ENCODE assay signal across 11 cellular contexts in genomic region chr10:46523119-46523880, GRCh38. TPM values are rescaled to one million over a fixed set of nuclear protein-coding genes. Genes with fewer than 3 reads are reported as not detected.
DNase-seq lines count a peak whose midpoint lies in the region; ATAC-seq, FAIRE-seq and TF ChIP-seq lines count a peak whose summit lies in the region.
"Had no signal": no experiment of that assay in that cellular context is flagged by ENCODE, and none has a peak within 500 bp of the region (broad histone marks: within the 10 kb centered on the region; RNA-seq: fewer than 3 reads in every experiment).

No MANE protein-coding gene starts in this region.

- WGBS in adrenal gland, 4 donors, result 61 to 67% (median 65%) methylated on average over 8 to 10 of the region's 10 CpGs
- WGBS in stomach, 5 donors, result 44 to 56% (median 47%) methylated on average over 10 of the region's 10 CpGs

- H2AFZ ChIP-seq in keratinocyte (ENCODE audit: control insufficient read depth, low read length), result peak overlapping the region; percentile 93

- no peaks in the 10 kb centered on the region for H3K9me1 ChIP-seq in keratinocyte (ENCODE audit: control insufficient read depth, extremely low read depth, insufficient read depth, low read length)

- H3K36me3 ChIP-seq in adrenal gland (replicated peaks in 1 of 2), result no peaks in the 10 kb centered on the region
- no peaks in the 10 kb centered on the region for H3K36me3 ChIP-seq in keratinocyte (ENCODE audit: control insufficient read depth in 2 of 2, extremely low read depth in 1 of 2, insufficient read depth in 2 of 2, low read length in 2 of 2)
- H3K36me3 ChIP-seq in stomach, result no peaks in the 10 kb centered on the region
- no peaks in the 10 kb centered on the region for H3K36me3 ChIP-seq in BE2C

- no peak for TF ChIP-seq CTCF in adrenal gland (IDR thresholded peaks at IDR 0.05)
- no peak for TF ChIP-seq CTCF in keratinocyte (optimal IDR thresholded peaks at IDR 0.05 in 1 of 3, IDR thresholded peaks at IDR 0.05 in 1 of 3, conservative IDR thresholded peaks at IDR 0.05 in 1 of 3; ENCODE audit: extremely low read depth in 1 of 3, insufficient read depth in 2 of 3, low read length in 3 of 3)
- TF ChIP-seq CTCF in stomach (IDR thresholded peaks at IDR 0.05), result no peak
- no peak for TF ChIP-seq CTCF in BE2C (IDR thresholded peaks at IDR 0.05; ENCODE audit: low read depth, low read length)

- no peak for TF ChIP-seq POLR2A in adrenal gland (IDR thresholded peaks at IDR 0.05)
- no peak for TF ChIP-seq POLR2A in stomach (IDR thresholded peaks at IDR 0.05)

- dilution Hi-C loops in keratinocyte (cut with MboI; ENCODE audit: extremely low pct_ligation_motif_present, low sequenced_read_pairs), result no loop called here

- no peak for ATAC-seq in GM19351 (IDR thresholded peaks at IDR 0.05; ENCODE audit: unreplicated experiment)
- ATAC-seq: activated CD4-positive, alpha-beta T cell treated with anti-CD3 and anti-CD28 coated beads for 36 hours; naive thymus-derived CD8-positive, alpha-beta T cell had no signal

- intact Hi-C loops in adrenal gland (cut with DNase I) (no loop called here), stomach (cut with DNase I; ENCODE audit: low total_unique reads) (no loop called here)

- DNase-seq in activated CD4-positive, alpha-beta T cell treated with anti-CD3 and anti-CD28 coated beads for 48 hours, result peak; percentile 1
- no peak for DNase-seq in activated CD4-positive, alpha-beta T cell treated with anti-CD3 and anti-CD28 coated beads, Interleukin-2, amount 50 U/mL, for 4 hours
- peak in 5 of 7 donors; percentile 21 to 44 (median 30) for DNase-seq in adrenal gland
- no peak for DNase-seq in keratinocyte (ENCODE audit: low read depth, low spot score)
- peak; percentile 79 for DNase-seq in stomach
- DNase-seq in NCI-H187 (lab: John Stamatoyannopoulos, UW), result no peak
- DNase-seq in BE2C, result no peak
- DNase-seq: activated CD4-positive, alpha-beta T cell treated with anti-CD3 and anti-CD28 coated beads for 36 hours; NCI-H1436 had no signal

- no peak for TF ChIP-seq EP300 in stomach (IDR thresholded peaks at IDR 0.05)

- no peaks in the 10 kb centered on the region for H4K20me1 ChIP-seq in keratinocyte (ENCODE audit: control insufficient read depth, extremely low read depth, insufficient read depth, low read length)

- H3K4me3 ChIP-seq in adrenal gland, result no peak overlapping the region
- peak overlapping the region in 2 of 3 experiments; percentile 8 to 39 for H3K4me3 ChIP-seq in keratinocyte (ENCODE audit: control insufficient read depth in 2 of 3, extremely low read depth in 1 of 3, insufficient read depth in 2 of 3, low read depth in 1 of 3, low read length in 3 of 3)
- H3K4me3 ChIP-seq in stomach, result no peak overlapping the region
- H3K4me3 ChIP-seq in BE2C (ENCODE audit: low read depth, low read length), result no peak overlapping the region

- H3K27ac ChIP-seq in adrenal gland (peak overlapping the region in 2 of 5 donors; percentile 20 to 45), keratinocyte (ENCODE audit: control insufficient read depth, insufficient read depth, low read length) (peak overlapping the region; percentile 73), stomach (peak overlapping the region in 2 of 5 donors; percentile 11 to 58)

- H3K9ac ChIP-seq in keratinocyte (ENCODE audit: control insufficient read depth, extremely low read depth, insufficient read depth, low read length), result peak overlapping the region; percentile 65

- H3K79me2 ChIP-seq in keratinocyte (ENCODE audit: control insufficient read depth, insufficient read depth, low read length), result no peaks in the 10 kb centered on the region

- no peaks in the 10 kb centered on the region for H3K9me3 ChIP-seq in adrenal gland (replicated peaks in 1 of 3)
- no peaks in the 10 kb centered on the region for H3K9me3 ChIP-seq in keratinocyte (ENCODE audit: control insufficient read depth, low read depth, low read length)
- H3K9me3 ChIP-seq in stomach, result no peaks in the 10 kb centered on the region
- H3K9me3 ChIP-seq in BE2C, result no peaks in the 10 kb centered on the region; the same call in 1 of the 2 replicates

- peaks cover 16 to 17% of the 10 kb centered on the region in 2 donors for H3K4me1 ChIP-seq in adrenal gland (replicated peaks in 1 of 2)
- H3K4me1 ChIP-seq in keratinocyte (ENCODE audit: control insufficient read depth, extremely low read depth, insufficient read depth, low read length), result peaks cover 49% of the 10 kb centered on the region
- peaks cover 9 to 23% (median 14%) of the 10 kb centered on the region in 4 donors for H3K4me1 ChIP-seq in stomach
- peaks cover 8% of the 10 kb centered on the region for H3K4me1 ChIP-seq in BE2C

- H3K27me3 ChIP-seq in adrenal gland, result no peaks in the 10 kb centered on the region
- H3K27me3 ChIP-seq in keratinocyte (ENCODE audit: control insufficient read depth, extremely low read depth, insufficient read depth, low read length), result no peaks in the 10 kb centered on the region
- no peaks in the 10 kb centered on the region for H3K27me3 ChIP-seq in stomach
- H3K27me3 ChIP-seq in BE2C, result no peaks in the 10 kb centered on the region

- H3K4me2 ChIP-seq in keratinocyte (ENCODE audit: control insufficient read depth, extremely low read depth, insufficient read depth, low read depth, low read length), result peak overlapping the region; percentile 87

- FAIRE-seq in keratinocyte (lab: Jason Lieb, UNC), result no peak

RNA-seq across cellular contexts. Expression of gene GPRIN2, which starts 33.2 kb away (rescaled TPM):
- total RNA-seq in adrenal gland, result under 1 TPM in 2 of 8 donors, not detected in 6; 0.28 to 0.44 TPM
- under 1 TPM in 2 of 3 donors, not detected in 1; 0.17 to 0.56 TPM for polyA plus RNA-seq in adrenal gland
- 0.03 to 0.42 TPM (median 0.08 TPM) in 3 replicates for polyA plus RNA-seq in keratinocyte
- polyA plus RNA-seq in keratinocyte (2011; ENCODE audit: low read depth), result 0.52 TPM
- polyA plus RNA-seq in keratinocyte (2011; cell fraction: cytosol; rRNA removed), result 0.07 and 0.38 TPM in 2 replicates
- 0.37 and 0.79 TPM in 2 replicates for polyA plus RNA-seq in keratinocyte (2011; cell fraction: nucleus; rRNA removed)
- polyA plus RNA-seq in keratinocyte (2012; ENCODE audit: low replicate concordance), result 0.30 and 0.93 TPM in 2 replicates
- polyA minus RNA-seq in keratinocyte, result 0.16 to 0.69 TPM (median 0.52 TPM) in 3 replicates
- not detected for polyA minus RNA-seq in keratinocyte (2011; cell fraction: cytosol; rRNA and poly(A)+ RNA removed)
- polyA minus RNA-seq in keratinocyte (2011; cell fraction: nucleus; rRNA and poly(A)+ RNA removed), result 0.47 and 0.84 TPM in 2 replicates
- total RNA-seq in stomach, result 10 to 100 TPM in 4 of 5 donors, 1 to 10 TPM in 1; 3.5 to 27.8 (median 15.2) TPM
- 10 to 100 TPM in 1 of 3 donors, 1 to 10 TPM in 2; 5.0 to 10.8 (median 5.0) TPM for polyA plus RNA-seq in stomach
- not detected for polyA plus RNA-seq in BE2C (2012; ENCODE audit: insufficient read depth, insufficient read length, low read depth)
- total RNA-seq: activated CD4-positive, alpha-beta T cell treated with anti-CD3 and anti-CD28 coated beads for 36 hours; naive thymus-derived CD8-positive, alpha-beta T cell had no signal
- polyA plus RNA-seq: naive thymus-derived CD8-positive, alpha-beta T cell had no signal

RNA-seq across cellular contexts. Expression of gene SYT15, which starts 55.6 kb away (rescaled TPM):
- 10 to 100 TPM in 1 of 8 donors, 1 to 10 TPM in 6, under 1 TPM in 1; 0.95 to 32.5 (median 2.8) TPM for total RNA-seq in adrenal gland
- polyA plus RNA-seq in adrenal gland, result 1 to 10 TPM in 2 of 3 donors, under 1 TPM in 1; 0.72 to 1.6 (median 1.3) TPM
- 0.07 to 0.16 TPM (median 0.13 TPM) in 3 replicates for polyA plus RNA-seq in keratinocyte
- 0.16 TPM for polyA plus RNA-seq in keratinocyte (2011; ENCODE audit: low read depth)
- 0.01 and 0.06 TPM in 2 replicates for polyA plus RNA-seq in keratinocyte (2011; cell fraction: cytosol; rRNA removed)
- polyA plus RNA-seq in keratinocyte (2011; cell fraction: nucleus; rRNA removed), result 0.14 and 0.35 TPM in 2 replicates
- 0.08 and 0.38 TPM in 2 replicates for polyA plus RNA-seq in keratinocyte (2012; ENCODE audit: low replicate concordance)
- 0.13 to 0.16 TPM in 2 of 3 replicates, not detected in the other for polyA minus RNA-seq in keratinocyte
- not detected for polyA minus RNA-seq in keratinocyte (2011; cell fraction: cytosol; rRNA and poly(A)+ RNA removed)
- polyA minus RNA-seq in keratinocyte (2011; cell fraction: nucleus; rRNA and poly(A)+ RNA removed), result 0.23 and 0.32 TPM in 2 replicates
- 10 to 100 TPM in 1 of 5 donors, 1 to 10 TPM in 1, under 1 TPM in 1, not detected in 2; 0.29 to 85.8 (median 2.9) TPM for total RNA-seq in stomach
- under 1 TPM; 0.12 to 0.95 (median 0.92) TPM for polyA plus RNA-seq in stomach
- 1.4 TPM for polyA plus RNA-seq in BE2C (2012; ENCODE audit: insufficient read depth, insufficient read length, low read depth)

RNA-seq across cellular contexts. Expression of gene NPY4R, which starts 57.5 kb away (rescaled TPM):
- total RNA-seq in adrenal gland (under 1 TPM in 3 of 8 donors, not detected in 5; 0.11 to 0.30 (median 0.26) TPM), stomach (10 to 100 TPM in 1 of 5 donors, 1 to 10 TPM in 1, not detected in 3; 3.0 to 22.9 TPM)
- polyA plus RNA-seq in adrenal gland (under 1 TPM in 1 of 3 donors, not detected in 2; 0.16 TPM), keratinocyte (0.37 to 1.4 TPM (median 0.80 TPM) in 3 replicates), stomach (under 1 TPM in 1 of 3 donors, not detected in 2; 0.19 TPM)
- polyA plus RNA-seq in keratinocyte (2011; ENCODE audit: low read depth), result not detected
- 0.33 and 0.51 TPM in 2 replicates for polyA plus RNA-seq in keratinocyte (2011; cell fraction: cytosol; rRNA removed)
- polyA plus RNA-seq in keratinocyte (2011; cell fraction: nucleus; rRNA removed), result 2.7 and 4.0 TPM in 2 replicates
- 0.19 and 0.37 TPM in 2 replicates for polyA plus RNA-seq in keratinocyte (2012; ENCODE audit: low replicate concordance)
- polyA minus RNA-seq in keratinocyte, result 0.36 to 1.7 TPM (median 0.86 TPM) in 3 replicates
- 2.1 TPM for polyA minus RNA-seq in keratinocyte (2011; cell fraction: cytosol; rRNA and poly(A)+ RNA removed)
- polyA minus RNA-seq in keratinocyte (2011; cell fraction: nucleus; rRNA and poly(A)+ RNA removed), result 1.5 and 1.7 TPM in 2 replicates
- not detected for polyA plus RNA-seq in BE2C (2012; ENCODE audit: insufficient read depth, insufficient read length, low read depth)
- total RNA-seq: activated CD4-positive, alpha-beta T cell treated with anti-CD3 and anti-CD28 coated beads for 36 hours; naive thymus-derived CD8-positive, alpha-beta T cell had no signal
- polyA plus RNA-seq: naive thymus-derived CD8-positive, alpha-beta T cell had no signal

Comparison
In these comparisons a context has a peak if more than half of its experiments do, and no peak if none do; other contexts are left out.
1. DNase-seq: peak in activated CD4-positive, alpha-beta T cell treated with anti-CD3 and anti-CD28 coated beads for 48 hours (single experiment), adrenal gland (5 of 7) and stomach (single experiment); none in activated CD4-positive, alpha-beta T cell treated with anti-CD3 and anti-CD28 coated beads, Interleukin-2, amount 50 U/mL, for 4 hours (0 of 2), keratinocyte (single experiment), NCI-H187 (0 of 2) and BE2C (single experiment).
2. H3K4me3 ChIP-seq: peak in keratinocyte (2 of 3); none in adrenal gland (0 of 4), stomach (0 of 4) and BE2C (single experiment).